Comparison of ENCODE assay signal across 15 cellular contexts in genomic region chr1:224169876-224170275, GRCh38. TPM values are rescaled to one million over a fixed set of nuclear protein-coding genes. Genes with fewer than 3 reads are reported as not detected.
DNase-seq lines count a peak whose midpoint lies in the region; ATAC-seq and TF ChIP-seq lines count a peak whose summit lies in the region.
"Had no signal": no experiment of that assay in that cellular context is flagged by ENCODE, and none has a peak within 500 bp of the region (broad histone marks: within the 10 kb centered on the region; RNA-seq: fewer than 3 reads in every experiment).

No MANE protein-coding gene starts in this region.

- H3K27ac ChIP-seq in gastroesophageal sphincter = no peak overlapping the region
- H3K27ac ChIP-seq: thyroid gland had no signal

- H3K4me3 Mint-ChIP-seq in activated naive CD8-positive, alpha-beta T cell = peak overlapping the region; percentile 23
- H3K4me3 Mint-ChIP-seq in activated naive CD8-positive, alpha-beta T cell treated with anti-CD3 and anti-CD28 coated beads, Interleukin-2, amount 50 U/mL, for 24 hours = no peak overlapping the region
- no peak overlapping the region for H3K4me3 Mint-ChIP-seq in dendritic cell treated with granulocyte-macrophage colony-stimulating factor and Interleukin-4, amounts not matched to agents 40 ng/mL and 50 ng/mL, for 4 days
- no peak overlapping the region for H3K4me3 Mint-ChIP-seq in type B pancreatic cell

- no peak for TF ChIP-seq POLR2A in gastroesophageal sphincter (IDR thresholded peaks at IDR 0.05)

- H3K4me3 ChIP-seq in gastroesophageal sphincter = no peak overlapping the region
- H3K4me3 ChIP-seq: right atrium auricular region, thyroid gland had no signal

- peaks cover 5% of the 10 kb centered on the region for H3K36me3 Mint-ChIP-seq in activated naive CD8-positive, alpha-beta T cell
- peaks cover 8% of the 10 kb centered on the region for H3K36me3 Mint-ChIP-seq in activated naive CD8-positive, alpha-beta T cell treated with anti-CD3 and anti-CD28 coated beads, Interleukin-2, amount 50 U/mL, for 24 hours (ENCODE audit: low read depth)
- H3K36me3 Mint-ChIP-seq in dendritic cell treated with granulocyte-macrophage colony-stimulating factor and Interleukin-4, amounts not matched to agents 40 ng/mL and 50 ng/mL, for 4 days (ENCODE audit: low read depth) = no peaks in the 10 kb centered on the region
- no peaks in the 10 kb centered on the region for H3K36me3 Mint-ChIP-seq in type B pancreatic cell
- H3K36me3 Mint-ChIP-seq: T-cell had no signal

- ATAC-seq in activated naive CD8-positive, alpha-beta T cell treated with anti-CD3 and anti-CD28 coated beads, Interleukin-2, amount 50 U/mL, for 24 hours = no peak
- no peak for ATAC-seq in gastroesophageal sphincter

- DNase-seq in activated naive CD8-positive, alpha-beta T cell treated with anti-CD3 and anti-CD28 coated beads, Interleukin-2, amount 50 U/mL, for 24 hours = no peak
- DNase-seq in M059J (ENCODE audit: low read depth) = peak; percentile 36
- DNase-seq in type B pancreatic cell (ENCODE audit: extremely low spot score, unreplicated experiment) = no peak
- DNase-seq in anterior cingulate cortex (lab: John Stamatoyannopoulos, UW) = no peak
- DNase-seq in HUDEP-2 (lab: John Stamatoyannopoulos, UW; ENCODE audit: unreplicated experiment in 76 of 76) = no peak
- DNase-seq: NCI-H2029; NCI-H526 treated with DMSO at 0.1 percent for 48 hours; RPMI8226; stimulated activated CD4-positive, alpha-beta T cell treated with anti-CD3 and anti-CD28 coated beads, Interleukin-1b, Interleukin-23, amount 100 ng/mL, for 48 hours; thyroid gland had no signal

- H3K27me3 Mint-ChIP-seq in activated naive CD8-positive, alpha-beta T cell = no peaks in the 10 kb centered on the region
- H3K27me3 Mint-ChIP-seq in activated naive CD8-positive, alpha-beta T cell treated with anti-CD3 and anti-CD28 coated beads, Interleukin-2, amount 50 U/mL, for 24 hours = peaks cover 2% of the 10 kb centered on the region
- peaks cover 2% of the 10 kb centered on the region for H3K27me3 Mint-ChIP-seq in dendritic cell treated with granulocyte-macrophage colony-stimulating factor and Interleukin-4, amounts not matched to agents 40 ng/mL and 50 ng/mL, for 4 days
- H3K27me3 Mint-ChIP-seq in type B pancreatic cell = no peaks in the 10 kb centered on the region
- H3K27me3 Mint-ChIP-seq: T-cell had no signal

- intact Hi-C loops in dendritic cell treated with granulocyte-macrophage colony-stimulating factor and Interleukin-4, amounts not matched to agents 40 ng/mL and 50 ng/mL, for 4 days (cut with micrococcal nuclease) = loop anchor here (2.0 to 5.0 kb wide), 2 partner anchors 13 to 77 kb away; partner anchors contain the start of gene DEGS1

- 60% methylated on average over 1 of the region's 1 CpG; no CpG with 5 or more reads in 1 of the 2 donors for WGBS in gastroesophageal sphincter (ENCODE audit: low coverage in 1 of 2), 2 donors

- no peaks in the 10 kb centered on the region for H3K9me3 ChIP-seq in gastroesophageal sphincter
- H3K9me3 ChIP-seq: right atrium auricular region, thyroid gland had no signal

- no peak for TF ChIP-seq EP300 in gastroesophageal sphincter (IDR thresholded peaks at IDR 0.05)

- peaks cover 32% of the 10 kb centered on the region for H3K4me1 Mint-ChIP-seq in activated naive CD8-positive, alpha-beta T cell (ENCODE audit: low read depth)
- peaks cover 35% of the 10 kb centered on the region for H3K4me1 Mint-ChIP-seq in activated naive CD8-positive, alpha-beta T cell treated with anti-CD3 and anti-CD28 coated beads, Interleukin-2, amount 50 U/mL, for 24 hours
- H3K4me1 Mint-ChIP-seq in dendritic cell treated with granulocyte-macrophage colony-stimulating factor and Interleukin-4, amounts not matched to agents 40 ng/mL and 50 ng/mL, for 4 days (ENCODE audit: low read depth) = peaks cover 40% of the 10 kb centered on the region
- peaks cover 3% of the 10 kb centered on the region for H3K4me1 Mint-ChIP-seq in type B pancreatic cell (ENCODE audit: unreplicated experiment)

- peaks cover 0 to 15% (median 0%) of the 10 kb centered on the region in 3 donors for H3K4me1 ChIP-seq in gastroesophageal sphincter
- H3K4me1 ChIP-seq: thyroid gland had no signal

- no peaks in the 10 kb centered on the region for H3K9me3 Mint-ChIP-seq in activated naive CD8-positive, alpha-beta T cell (ENCODE audit: low read depth)
- H3K9me3 Mint-ChIP-seq in activated naive CD8-positive, alpha-beta T cell treated with anti-CD3 and anti-CD28 coated beads, Interleukin-2, amount 50 U/mL, for 24 hours = peaks cover 9% of the 10 kb centered on the region
- H3K9me3 Mint-ChIP-seq in dendritic cell treated with granulocyte-macrophage colony-stimulating factor and Interleukin-4, amounts not matched to agents 40 ng/mL and 50 ng/mL, for 4 days = no peaks in the 10 kb centered on the region
- no peaks in the 10 kb centered on the region for H3K9me3 Mint-ChIP-seq in type B pancreatic cell
- H3K9me3 Mint-ChIP-seq: T-cell had no signal

- no peaks in the 10 kb centered on the region for H3K36me3 ChIP-seq in gastroesophageal sphincter
- H3K36me3 ChIP-seq: right atrium auricular region, thyroid gland had no signal

- TF ChIP-seq CTCF in type B pancreatic cell (conservative IDR thresholded peaks at IDR 0.05) = no peak
- TF ChIP-seq CTCF in gastroesophageal sphincter (IDR thresholded peaks at IDR 0.05) = no peak

- no peak overlapping the region for H3K27ac Mint-ChIP-seq in activated naive CD8-positive, alpha-beta T cell
- no peak overlapping the region for H3K27ac Mint-ChIP-seq in activated naive CD8-positive, alpha-beta T cell treated with anti-CD3 and anti-CD28 coated beads, Interleukin-2, amount 50 U/mL, for 24 hours
- H3K27ac Mint-ChIP-seq in dendritic cell treated with granulocyte-macrophage colony-stimulating factor and Interleukin-4, amounts not matched to agents 40 ng/mL and 50 ng/mL, for 4 days = peak overlapping the region; percentile 74
- H3K27ac Mint-ChIP-seq in type B pancreatic cell = peak overlapping the region; percentile 65

- no peaks in the 10 kb centered on the region for H3K27me3 ChIP-seq in gastroesophageal sphincter
- H3K27me3 ChIP-seq: right atrium auricular region, thyroid gland had no signal

RNA-seq across cellular contexts. Expression of gene DEGS1, which starts 13.2 kb away (rescaled TPM):
- total RNA-seq in M059J (2014; rRNA removed; shearing (Covaris generic)) = 163 and 182 TPM in 2 replicates
- total RNA-seq in type B pancreatic cell (ENCODE audit: low replicate concordance) (51.0 and 51.9 TPM in 2 replicates), gastroesophageal sphincter (100 to 1,000 TPM; 118 to 150 (median 138) TPM)

RNA-seq across cellular contexts. Expression of gene FBXO28, which starts 56.0 kb away (rescaled TPM):
- 32.5 and 35.9 TPM in 2 replicates for total RNA-seq in M059J (2014; rRNA removed; shearing (Covaris generic))
- total RNA-seq in type B pancreatic cell (ENCODE audit: low replicate concordance) (26.1 and 27.9 TPM in 2 replicates), gastroesophageal sphincter (10 to 100 TPM; 26.5 to 38.1 (median 34.7) TPM)

Comparison
In these comparisons a context has a peak if more than half of its experiments do, and no peak if none do; other contexts are left out.
1. H3K27ac Mint-ChIP-seq: peak in dendritic cell treated with granulocyte-macrophage colony-stimulating factor and Interleukin-4, amounts not matched to agents 40 ng/mL and 50 ng/mL, for 4 days (single experiment) and type B pancreatic cell (single experiment); none in activated naive CD8-positive, alpha-beta T cell (single experiment) and activated naive CD8-positive, alpha-beta T cell treated with anti-CD3 and anti-CD28 coated beads, Interleukin-2, amount 50 U/mL, for 24 hours (single experiment).